8 cellular contexts compared by ENCODE assay signal in the genomic region with DNA sequence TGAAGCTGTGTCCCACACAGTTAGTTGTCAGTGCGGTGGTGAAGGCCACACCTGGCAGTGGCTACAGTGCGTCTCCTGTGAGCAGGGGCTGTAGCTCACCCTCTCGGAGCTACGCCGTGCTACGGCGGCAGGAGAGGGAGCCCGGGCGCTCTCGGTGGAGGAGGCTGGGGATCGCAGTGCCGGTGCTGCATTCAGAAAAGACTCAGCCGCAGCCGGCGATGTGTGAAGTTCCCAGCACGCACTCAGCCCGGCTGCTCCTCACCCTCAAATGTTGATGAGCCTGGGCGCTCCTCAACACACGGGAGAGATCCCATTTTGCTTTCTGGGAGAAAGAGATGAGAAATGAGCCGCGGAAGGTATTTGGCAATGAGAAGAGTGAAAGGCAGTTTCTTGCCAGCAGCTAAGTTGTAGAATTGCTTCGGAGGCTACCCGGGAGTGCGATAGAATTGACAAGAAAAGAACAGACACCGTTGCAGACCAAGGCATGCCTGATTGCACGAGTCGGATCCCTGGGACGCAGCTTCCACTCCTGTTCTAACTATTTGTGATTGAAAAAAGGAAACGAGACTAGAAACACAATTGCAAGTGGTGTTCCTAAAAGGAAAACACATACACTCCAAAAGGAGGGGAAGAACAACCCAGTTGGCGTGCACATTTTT. TPM values are rescaled to one million over a fixed set of nuclear protein-coding genes. Genes with fewer than 3 reads are reported as not detected.
A peak's percentile ranks its signal among the peaks of the same experiment; 100 is the strongest.
DNase-seq lines count a peak whose midpoint lies in the region; ATAC-seq and TF ChIP-seq lines count a peak whose summit lies in the region.

A gene (plus strand): TSS at position 194 of the 659 bp plus-strand sequence. CDS start 34,463 bp downstream, outside the sequence.

- H3K9me3 ChIP-seq in BE2C (no peaks in the 10 kb centered on the region), endocrine pancreas (ENCODE audit: control insufficient read depth, low read length) (no peaks in the 10 kb centered on the region), mucosa of rectum (ENCODE audit: control insufficient read depth in 2 of 2, low read length in 2 of 2) (no peaks in the 10 kb centered on the region), PC-9 (ENCODE audit: insufficient read depth, low read depth) (no peaks in the 10 kb centered on the region)

- POLR2A ChIA-PET in PC-9 (lab: Charles Lee; ENCODE audit: unreplicated experiment) = no interaction called here

- no TSS peak for BruUV-seq in PC-9 (replicated peaks; lab: Mats Ljungman, UMichigan)

- no peaks in the 10 kb centered on the region for H3F3A ChIP-seq in PC-9 (ENCODE audit: insufficient read depth, low read depth)

- H3K27ac ChIP-seq in mucosa of rectum (ENCODE audit: low read depth in 2 of 2, low read length in 2 of 2) (no peak within 1 kb of the TSS), PC-9 (no peak within 1 kb of the TSS)

- H3K4me1 ChIP-seq in BE2C (no peaks in the 10 kb centered on the region; the same call in 1 of the 2 replicates), endocrine pancreas (ENCODE audit: control insufficient read depth, insufficient read depth, low read length) (peaks cover 3% of the 10 kb centered on the region), mucosa of rectum (ENCODE audit: control insufficient read depth in 2 of 2, insufficient read depth in 2 of 2, low read length in 2 of 2) (peaks cover 0 to 2% of the 10 kb centered on the region in 2 donors), PC-9 (replicated peaks; ENCODE audit: insufficient read depth) (no peaks in the 10 kb centered on the region)

- H3K4me3 ChIP-seq in BE2C (ENCODE audit: low read depth, low read length) (peak within 1 kb of the TSS; percentile 59), endocrine pancreas (ENCODE audit: control insufficient read depth, insufficient read depth, low read length) (peak within 1 kb of the TSS; percentile 26), mucosa of rectum (ENCODE audit: low read length in 2 of 2) (peak within 1 kb of the TSS; percentile 33 to 44), PC-9 (no peak within 1 kb of the TSS)

- H3K9me2 ChIP-seq in PC-9 (ENCODE audit: insufficient read depth) = no peaks in the 10 kb centered on the region

- H3K79me2 ChIP-seq in PC-9 (ENCODE audit: low read depth) = no peaks in the 10 kb centered on the region

- H4K20me1 ChIP-seq in PC-9 (ENCODE audit: insufficient read depth) = no peaks in the 10 kb centered on the region

- no peak within 1 kb of the TSS for H2AFZ ChIP-seq in PC-9

- CTCF ChIA-PET in PC-9 (lab: Charles Lee) = no interaction called here

- DNase-seq in BE2C = peak; percentile 56
- peak; percentile 34 for DNase-seq in NCI-H2227 (lab: John Stamatoyannopoulos, UW; ENCODE audit: unreplicated experiment)
- no peak for DNase-seq in PC-9
- DNase-seq in DMS114 treated with DMSO at 0.1 percent for 48 hours (lab: John Stamatoyannopoulos, UW; ENCODE audit: unreplicated experiment) = no peak

- no peak for TF ChIP-seq CTCF in BE2C (IDR thresholded peaks at IDR 0.05; ENCODE audit: low read depth, low read length)
- TF ChIP-seq CTCF in PC-9 (conservative IDR thresholded peaks at IDR 0.05) = no peak

- H3K27me3 ChIP-seq in BE2C = peaks cover 8% of the 10 kb centered on the region
- peaks cover 13% of the 10 kb centered on the region for H3K27me3 ChIP-seq in endocrine pancreas (ENCODE audit: control insufficient read depth, insufficient read depth, low read length)
- peaks cover 0 to 16% of the 10 kb centered on the region in 2 donors for H3K27me3 ChIP-seq in mucosa of rectum (ENCODE audit: control insufficient read depth in 2 of 2, insufficient read depth in 2 of 2, low read length in 2 of 2)
- peaks cover 14% of the 10 kb centered on the region; the same call in 1 of the 2 replicates for H3K27me3 ChIP-seq in PC-9 (ENCODE audit: insufficient read depth, low read depth)

- ATAC-seq in GM18511 (IDR thresholded peaks at IDR 0.05; ENCODE audit: unreplicated experiment) (no peak), GM19395 (IDR thresholded peaks at IDR 0.05; ENCODE audit: unreplicated experiment) (no peak)

- H3K36me3 ChIP-seq in BE2C = no peaks in the 10 kb centered on the region
- H3K36me3 ChIP-seq in endocrine pancreas (ENCODE audit: control insufficient read depth, insufficient read depth, low read length) = no peaks in the 10 kb centered on the region
- H3K36me3 ChIP-seq in mucosa of rectum (ENCODE audit: control insufficient read depth in 2 of 2, insufficient read depth in 2 of 2, low read length in 2 of 2) = no peaks in the 10 kb centered on the region
- H3K36me3 ChIP-seq in PC-9 (ENCODE audit: low read depth) = no peaks in the 10 kb centered on the region

- H3K4me2 ChIP-seq in PC-9 = no peak within 1 kb of the TSS

- H3K9ac ChIP-seq in endocrine pancreas (ENCODE audit: control insufficient read depth, insufficient read depth, low read length) (no peak within 1 kb of the TSS), mucosa of rectum (ENCODE audit: low read depth in 1 of 2, low read length in 2 of 2) (no peak within 1 kb of the TSS)

- intact Hi-C loops in PC-9 (cut with micrococcal nuclease; ENCODE audit: unreplicated experiment) = no loop called here

RNA-seq across cellular contexts. Expression of the gene that starts here (rescaled TPM):
- polyA plus RNA-seq in BE2C (2012; ENCODE audit: insufficient read depth, insufficient read length, low read depth) = 0.15 TPM
- total RNA-seq in PC-9 (2021) = not detected in 2 replicates

Comparison
In these comparisons a context has a peak if more than half of its experiments do, and no peak if none do; other contexts are left out.
1. DNase-seq: peak in BE2C (single experiment) and NCI-H2227 (single experiment); none in PC-9 (0 of 2) and DMS114 treated with DMSO at 0.1 percent for 48 hours (single experiment).